12 cellular contexts compared by ENCODE assay signal in genomic region chr13:30736921-30737320, GRCh38. TPM values are rescaled to one million over a fixed set of nuclear protein-coding genes. Genes with fewer than 3 reads are reported as not detected.
DNase-seq lines count a peak whose midpoint lies in the region; ATAC-seq and TF ChIP-seq lines count a peak whose summit lies in the region.
"Had no signal": no experiment of that assay in that cellular context is flagged by ENCODE, and none has a peak within 500 bp of the region (broad histone marks: within the 10 kb centered on the region; RNA-seq: fewer than 3 reads in every experiment).

No MANE protein-coding gene starts in this region.

- ATAC-seq in stimulated activated naive B cell treated with anti-CD40 and anti-IgM and Interleukin-4, amounts not matched to agents 10 μg/mL and 1 μg/mL and 100 μg/mL, for 72 hours (replicated peaks) = no peak

- peak overlapping the region; percentile 87 for H3K4me2 ChIP-seq in OCI-LY3 (ENCODE audit: low read length)

- H4K20me1 ChIP-seq in OCI-LY3 (ENCODE audit: insufficient read depth, low read length) = no peaks in the 10 kb centered on the region

- H3K27ac ChIP-seq in OCI-LY3 (ENCODE audit: low read length) = peak overlapping the region; percentile 86; the same call in 1 of the 2 replicates
- H3K27ac ChIP-seq in effector memory CD4-positive, alpha-beta T cell (ENCODE audit: insufficient read depth, low read length, poor library complexity, severe bottlenecking) = peak overlapping the region; percentile 64

- H3K27me3 ChIP-seq in OCI-LY3 (ENCODE audit: low read depth, low read length) = peaks cover 21% of the 10 kb centered on the region; the same call in 1 of the 2 replicates
- H3K27me3 ChIP-seq in effector memory CD4-positive, alpha-beta T cell (replicated peaks; ENCODE audit: control insufficient read depth, insufficient read depth, low read length, poor library complexity, severe bottlenecking) = no peaks in the 10 kb centered on the region

- H3K4me1 Mint-ChIP-seq in activated CD4-positive, alpha-beta T cell treated with anti-CD3 and anti-CD28 coated beads, Interleukin-2, amount 10 ng/mL, durations not matched to agents 24 days and 14 days = peaks cover 68% of the 10 kb centered on the region
- peaks cover 56 to 75% of the 10 kb centered on the region in 2 donors for H3K4me1 Mint-ChIP-seq in stimulated activated naive B cell treated with anti-CD40 and anti-IgM and Interleukin-4, amounts not matched to agents 10 μg/mL and 1 μg/mL and 100 μg/mL, for 72 hours

- intact Hi-C loops in activated CD4-positive, alpha-beta T cell treated with anti-CD3 and anti-CD28 coated beads, Interleukin-2, amount 10 ng/mL, durations not matched to agents 24 days and 14 days (cut with micrococcal nuclease) = no loop called here

- H2AFZ ChIP-seq in OCI-LY3 (ENCODE audit: low read depth, low read length) = no peak overlapping the region

- H3K4me1 ChIP-seq in OCI-LY3 (ENCODE audit: low read length) = peaks cover 67% of the 10 kb centered on the region
- H3K4me1 ChIP-seq in effector memory CD4-positive, alpha-beta T cell (ENCODE audit: control insufficient read depth, insufficient read depth, low read length, poor library complexity, severe bottlenecking) = peaks cover 43% of the 10 kb centered on the region

- H3K27ac Mint-ChIP-seq in activated CD4-positive, alpha-beta T cell treated with anti-CD3 and anti-CD28 coated beads, Interleukin-2, amount 10 ng/mL, durations not matched to agents 24 days and 14 days = peak overlapping the region; percentile 77
- H3K27ac Mint-ChIP-seq in stimulated activated naive B cell treated with anti-CD40 and anti-IgM and Interleukin-4, amounts not matched to agents 10 μg/mL and 1 μg/mL and 100 μg/mL, for 72 hours = peak overlapping the region; percentile 63
- H3K27ac Mint-ChIP-seq: HFFc6, type B pancreatic cell had no signal

- H3K36me3 ChIP-seq in OCI-LY3 (replicated peaks; ENCODE audit: low read depth, low read length) = no peaks in the 10 kb centered on the region
- H3K36me3 ChIP-seq in effector memory CD4-positive, alpha-beta T cell (ENCODE audit: control insufficient read depth, insufficient read depth, low read length) = no peaks in the 10 kb centered on the region

- H3K4me3 Mint-ChIP-seq in activated CD4-positive, alpha-beta T cell treated with anti-CD3 and anti-CD28 coated beads, Interleukin-2, amount 10 ng/mL, durations not matched to agents 24 days and 14 days = peak overlapping the region; percentile 86
- H3K4me3 Mint-ChIP-seq in stimulated activated naive B cell treated with anti-CD40 and anti-IgM and Interleukin-4, amounts not matched to agents 10 μg/mL and 1 μg/mL and 100 μg/mL, for 72 hours = peak overlapping the region; percentile 26 to 59
- H3K4me3 Mint-ChIP-seq: HFFc6, type B pancreatic cell had no signal

- DNase-seq in activated CD4-positive, alpha-beta T cell treated with anti-CD3 and anti-CD28 coated beads, Interleukin-2, amount 10 ng/mL, durations not matched to agents 24 days and 14 days = no peak
- no peak for DNase-seq in activated CD4-positive, alpha-beta T cell treated with anti-CD3 and anti-CD28 coated beads, Interleukin-2, amount 50 U/mL, for 4 hours
- no peak for DNase-seq in effector memory CD4-positive, alpha-beta T cell
- no peak for DNase-seq in stimulated activated naive B cell treated with anti-CD40 and anti-IgM and Interleukin-4, amounts not matched to agents 10 μg/mL and 1 μg/mL and 100 μg/mL, for 72 hours
- no peak for DNase-seq in effector CD4-positive, alpha-beta T cell
- no peak for DNase-seq in NCI-H128 (lab: John Stamatoyannopoulos, UW; ENCODE audit: unreplicated experiment)
- DNase-seq in AG08396 (ENCODE audit: low spot score) = no peak
- DNase-seq: HFFc6, KG1, midbrain had no signal

- no peaks in the 10 kb centered on the region for H3K9me3 ChIP-seq in OCI-LY3 (ENCODE audit: insufficient read depth, low read length)
- no peaks in the 10 kb centered on the region for H3K9me3 ChIP-seq in effector memory CD4-positive, alpha-beta T cell (ENCODE audit: control insufficient read depth, low read length)

- H3K79me2 ChIP-seq in OCI-LY3 (ENCODE audit: low read length) = no peaks in the 10 kb centered on the region; the same call in 1 of the 2 replicates

- no peak for TF ChIP-seq CTCF in OCI-LY3 (IDR thresholded peaks at IDR 0.05; ENCODE audit: low read depth, low read length)

- H3K9ac ChIP-seq in OCI-LY3 (ENCODE audit: low read length) = peak overlapping the region; percentile 63

- no peaks in the 10 kb centered on the region for H3K27me3 Mint-ChIP-seq in activated CD4-positive, alpha-beta T cell treated with anti-CD3 and anti-CD28 coated beads, Interleukin-2, amount 10 ng/mL, durations not matched to agents 24 days and 14 days
- peaks cover 0 to 5% of the 10 kb centered on the region in 2 donors for H3K27me3 Mint-ChIP-seq in stimulated activated naive B cell treated with anti-CD40 and anti-IgM and Interleukin-4, amounts not matched to agents 10 μg/mL and 1 μg/mL and 100 μg/mL, for 72 hours

- H3K9me3 Mint-ChIP-seq in activated CD4-positive, alpha-beta T cell treated with anti-CD3 and anti-CD28 coated beads, Interleukin-2, amount 10 ng/mL, durations not matched to agents 24 days and 14 days = no peaks in the 10 kb centered on the region
- no peaks in the 10 kb centered on the region for H3K9me3 Mint-ChIP-seq in stimulated activated naive B cell treated with anti-CD40 and anti-IgM and Interleukin-4, amounts not matched to agents 10 μg/mL and 1 μg/mL and 100 μg/mL, for 72 hours
- H3K9me3 Mint-ChIP-seq: HFFc6, type B pancreatic cell had no signal

- peaks cover 6% of the 10 kb centered on the region for H3K36me3 Mint-ChIP-seq in activated CD4-positive, alpha-beta T cell treated with anti-CD3 and anti-CD28 coated beads, Interleukin-2, amount 10 ng/mL, durations not matched to agents 24 days and 14 days (ENCODE audit: low read depth)
- peaks cover 0 to 3% of the 10 kb centered on the region in 2 donors for H3K36me3 Mint-ChIP-seq in stimulated activated naive B cell treated with anti-CD40 and anti-IgM and Interleukin-4, amounts not matched to agents 10 μg/mL and 1 μg/mL and 100 μg/mL, for 72 hours
- H3K36me3 Mint-ChIP-seq: type B pancreatic cell had no signal

- H3K4me3 ChIP-seq in OCI-LY3 (ENCODE audit: low read length) = peak overlapping the region; percentile 71
- H3K4me3 ChIP-seq in effector memory CD4-positive, alpha-beta T cell (ENCODE audit: insufficient read depth, low read depth, low read length, poor library complexity, severe bottlenecking) = peak overlapping the region; percentile 62

RNA-seq across cellular contexts. Expression of gene ALOX5AP, which starts 1.6 kb away (rescaled TPM):
- 33.3 and 33.4 TPM in 2 replicates for total RNA-seq in activated CD4-positive, alpha-beta T cell treated with anti-CD3 and anti-CD28 coated beads, Interleukin-2, amount 10 ng/mL, durations not matched to agents 24 days and 14 days
- total RNA-seq: HFFc6 had no signal
